In the genomic region with DNA sequence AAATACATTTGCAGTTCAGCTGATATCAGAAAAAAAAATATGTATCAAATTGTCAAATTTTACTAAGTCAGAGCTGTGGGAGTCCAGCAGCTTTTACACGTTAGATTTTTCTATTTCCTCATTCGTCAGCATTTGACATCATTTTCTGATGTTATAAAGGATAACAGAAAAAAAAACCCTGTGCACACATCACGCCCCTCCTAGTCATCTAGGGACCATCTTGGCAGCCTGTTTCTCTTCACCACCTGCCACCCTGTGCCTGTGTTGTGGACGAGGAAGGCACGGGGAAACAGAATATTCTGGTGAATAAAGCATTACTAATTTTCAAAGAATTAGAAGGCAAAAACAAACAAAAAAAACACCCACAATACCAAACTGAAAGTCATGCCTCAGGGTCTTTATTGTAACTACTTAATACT, we compare ENCODE assay signal across 8 cellular contexts. TPM values are rescaled to one million over a fixed set of nuclear protein-coding genes. Genes with fewer than 3 reads are reported as not detected.
DNase-seq lines count a peak whose midpoint lies in the region; ATAC-seq and TF ChIP-seq lines count a peak whose summit lies in the region.

No MANE protein-coding gene starts in this region.

- H3K27me3 Mint-ChIP-seq in CD4-positive, alpha-beta T cell = no peaks in the 10 kb centered on the region
- H3K27me3 Mint-ChIP-seq in activated CD8-positive, alpha-beta T cell treated with anti-CD3 and anti-CD28 coated beads for 36 hours = no peaks in the 10 kb centered on the region

- peak; percentile 46 for ATAC-seq in CD4-positive, alpha-beta T cell (ENCODE audit: poor library complexity)
- peak; percentile 69 for ATAC-seq in activated CD8-positive, alpha-beta T cell treated with anti-CD3 and anti-CD28 coated beads for 36 hours
- ATAC-seq in Right ventricle myocardium superior (ENCODE audit: poor library complexity) = no peak

- no peak overlapping the region for H3K4me3 Mint-ChIP-seq in CD4-positive, alpha-beta T cell
- H3K4me3 Mint-ChIP-seq in activated CD8-positive, alpha-beta T cell treated with anti-CD3 and anti-CD28 coated beads for 36 hours = no peak overlapping the region

- H3K9me3 Mint-ChIP-seq in CD4-positive, alpha-beta T cell = no peaks in the 10 kb centered on the region
- H3K9me3 Mint-ChIP-seq in activated CD8-positive, alpha-beta T cell treated with anti-CD3 and anti-CD28 coated beads for 36 hours = no peaks in the 10 kb centered on the region

- no peak overlapping the region for H3K27ac ChIP-seq in CD4-positive, alpha-beta T cell (ENCODE audit: low read depth, low read length)
- peak overlapping the region; percentile 73 for H3K27ac ChIP-seq in mesodermal cell (ENCODE audit: low read depth, low read length, severe bottlenecking)

- no peak overlapping the region for H3K4me3 ChIP-seq in mesodermal cell (ENCODE audit: extremely low read depth, insufficient read depth, low read length, poor library complexity, severe bottlenecking)

- no peak overlapping the region for H3K27ac Mint-ChIP-seq in CD4-positive, alpha-beta T cell
- H3K27ac Mint-ChIP-seq in activated CD8-positive, alpha-beta T cell treated with anti-CD3 and anti-CD28 coated beads for 36 hours = peak overlapping the region; percentile 69

- POLR2A ChIA-PET in CD4-positive, alpha-beta T cell (lab: Charles Lee) = no interaction called here
- POLR2A ChIA-PET in activated CD8-positive, alpha-beta T cell treated with anti-CD3 and anti-CD28 coated beads for 36 hours (lab: Charles Lee) = interaction anchor here (0.8 to 2.6 kb wide), 3 partner anchors 9 to 32 kb away, joined by 3 to 8 read pairs (median 7); no protein-coding TSS in a partner anchor

- peaks cover 46% of the 10 kb centered on the region for H3K4me1 Mint-ChIP-seq in CD4-positive, alpha-beta T cell (ENCODE audit: low read depth)
- H3K4me1 Mint-ChIP-seq in activated CD8-positive, alpha-beta T cell treated with anti-CD3 and anti-CD28 coated beads for 36 hours (ENCODE audit: low read depth) = peaks cover 73% of the 10 kb centered on the region

- CTCF ChIA-PET in CD4-positive, alpha-beta T cell (lab: Charles Lee) = interaction anchor here (0.8 kb wide), 1 partner anchor 112 kb away, joined by 3 read pairs; a partner anchor contains a TSS
- CTCF ChIA-PET in activated CD8-positive, alpha-beta T cell treated with anti-CD3 and anti-CD28 coated beads for 36 hours (lab: Charles Lee) = interaction anchor here (2.5 kb wide), 1 partner anchor 10 kb away, joined by 7 read pairs; no protein-coding TSS in a partner anchor

- no peaks in the 10 kb centered on the region for H3K27me3 ChIP-seq in CD4-positive, alpha-beta T cell (ENCODE audit: control insufficient read depth, insufficient read depth, low read length)

- TF ChIP-seq CTCF in CD4-positive, alpha-beta T cell (IDR thresholded peaks at IDR 0.05) = no peak
- TF ChIP-seq CTCF in activated CD8-positive, alpha-beta T cell treated with anti-CD3 and anti-CD28 coated beads for 36 hours (IDR thresholded peaks at IDR 0.05) = no peak

- no peaks in the 10 kb centered on the region for H3K9me3 ChIP-seq in CD4-positive, alpha-beta T cell (ENCODE audit: control insufficient read depth, low read length)
- no peaks in the 10 kb centered on the region for H3K9me3 ChIP-seq in mesodermal cell (ENCODE audit: control insufficient read depth, low read length)

- intact Hi-C loops in CD4-positive, alpha-beta T cell (cut with DNase I, micrococcal nuclease) = no loop called here
- intact Hi-C loops in activated CD8-positive, alpha-beta T cell treated with anti-CD3 and anti-CD28 coated beads for 36 hours (cut with micrococcal nuclease) = no loop called here
- intact Hi-C loops in Right ventricle myocardium superior (cut with DNase I) = no loop called here

- WGBS in mesodermal cell (ENCODE audit: insufficient coverage in 2 of 2), 2 experiments = no CpG with 5 or more reads among the region's 5 CpGs

- H3K4me1 ChIP-seq in mesodermal cell (ENCODE audit: control insufficient read depth, insufficient read depth, low read length, poor library complexity, severe bottlenecking) = peaks cover 25% of the 10 kb centered on the region

- DNase-seq in CD4-positive, alpha-beta T cell = no peak
- DNase-seq in HT1080 (ENCODE audit: low read depth) (peak; percentile 31), NCI-H748 treated with DMSO at 0.1 percent for 48 hours (lab: John Stamatoyannopoulos, UW) (no peak), Right ventricle myocardium superior (no peak), occipital lobe (lab: John Stamatoyannopoulos, UW) (no peak), MV-4-11 (lab: John Stamatoyannopoulos, UW) (no peak)
- DNase-seq in activated CD8-positive, alpha-beta T cell treated with anti-CD3 and anti-CD28 coated beads for 36 hours = peak; percentile 63

- H3K36me3 Mint-ChIP-seq in CD4-positive, alpha-beta T cell (ENCODE audit: low read depth) = no peaks in the 10 kb centered on the region
- H3K36me3 Mint-ChIP-seq in activated CD8-positive, alpha-beta T cell treated with anti-CD3 and anti-CD28 coated beads for 36 hours (ENCODE audit: low read depth) = peaks cover 10% of the 10 kb centered on the region

- peaks cover 4% of the 10 kb centered on the region for H3K36me3 ChIP-seq in mesodermal cell (ENCODE audit: control insufficient read depth, insufficient read depth, low read length)

RNA-seq across cellular contexts. Expression of a gene that starts 12.4 kb away (rescaled TPM):
- total RNA-seq in CD4-positive, alpha-beta T cell = 1 to 10 TPM; 3.1 to 3.2 TPM
- total RNA-seq in HT1080 (2014; rRNA removed; shearing (Covaris generic)) = 27.1 and 41.7 TPM in 2 replicates
- polyA plus RNA-seq in HT1080 (2015; cell fraction: cytosol; rRNA removed) = 42.3 and 52.9 TPM in 2 replicates
- 23.5 and 24.7 TPM in 2 replicates for polyA plus RNA-seq in HT1080 (2015; cell fraction: nucleus; rRNA removed)
- 10 to 100 TPM; 16.5 to 16.8 TPM for total RNA-seq in activated CD8-positive, alpha-beta T cell treated with anti-CD3 and anti-CD28 coated beads for 36 hours
- polyA plus RNA-seq in mesodermal cell (2013, experiment 1 of 2) = 30.3 TPM
- polyA plus RNA-seq in mesodermal cell (2013, experiment 2 of 2) = 25.8 TPM
- 39.6 TPM for total RNA-seq in Right ventricle myocardium superior
- 59.3 TPM for total RNA-seq in occipital lobe

Comparison
In these comparisons a context has a peak if more than half of its experiments do, and no peak if none do; other contexts are left out.
1. DNase-seq: peak in HT1080 (single experiment) and activated CD8-positive, alpha-beta T cell treated with anti-CD3 and anti-CD28 coated beads for 36 hours (single experiment); none in CD4-positive, alpha-beta T cell (0 of 10), NCI-H748 treated with DMSO at 0.1 percent for 48 hours (single experiment), Right ventricle myocardium superior (single experiment), occipital lobe (single experiment) and MV-4-11 (single experiment).